ENCODE assay signal across 8 cellular contexts in the genomic region with DNA sequence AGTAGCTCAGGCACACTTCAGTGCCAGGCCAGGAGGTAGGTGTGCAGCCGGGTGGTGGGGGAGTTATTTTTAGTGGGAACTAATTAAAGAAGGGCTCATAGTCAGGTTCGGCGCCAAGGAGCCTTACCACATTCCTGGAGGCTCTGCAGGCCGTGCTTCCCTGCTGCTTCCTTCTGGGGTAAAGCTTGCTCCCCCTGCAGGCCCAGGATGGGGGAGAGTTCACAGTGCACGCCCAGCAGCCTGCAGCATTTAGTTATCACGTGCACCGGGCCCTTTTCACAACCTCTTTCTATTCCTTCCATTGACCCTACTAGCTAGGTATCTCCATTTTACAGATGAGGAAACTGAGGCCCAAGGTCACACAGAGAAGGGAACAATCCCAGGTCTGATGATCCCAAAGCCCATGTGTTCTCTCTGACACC. TPM values are rescaled to one million over a fixed set of nuclear protein-coding genes. Genes with fewer than 3 reads are reported as not detected.
DNase-seq lines count a peak whose midpoint lies in the region; ATAC-seq and TF ChIP-seq lines count a peak whose summit lies in the region.
"Had no signal": no experiment of that assay in that cellular context is flagged by ENCODE, and none has a peak within 500 bp of the region (broad histone marks: within the 10 kb centered on the region; RNA-seq: fewer than 3 reads in every experiment).

No MANE protein-coding gene starts in this region.

- H3K9me3 ChIP-seq in body of pancreas, result no peaks in the 10 kb centered on the region

- H3K27me3 Mint-ChIP-seq in HFFc6 (ENCODE audit: insufficient read depth), result peaks cover 28% of the 10 kb centered on the region
- peaks cover 12% of the 10 kb centered on the region for H3K27me3 Mint-ChIP-seq in brain
- peaks cover 46% of the 10 kb centered on the region for H3K27me3 Mint-ChIP-seq in nephron (ENCODE audit: low read depth)

- no peak overlapping the region for H3K4me3 ChIP-seq in body of pancreas

- TF ChIP-seq POLR2A in body of pancreas (IDR thresholded peaks at IDR 0.05), result no peak

- 40 to 67% methylated on average over 7 of the region's 7 CpGs for WGBS in body of pancreas, 2 donors

- H3K4me1 Mint-ChIP-seq in HFFc6 (ENCODE audit: low read depth) (peaks cover 6% of the 10 kb centered on the region; the same call in 1 of the 2 replicates), brain (peaks cover 73% of the 10 kb centered on the region), nephron (peaks cover 60% of the 10 kb centered on the region)

- no peak for ATAC-seq in body of pancreas

- intact Hi-C loops in body of pancreas (cut with DNase I), result no loop called here

- peaks cover 20% of the 10 kb centered on the region for H3K4me1 ChIP-seq in body of pancreas

- H3K27ac Mint-ChIP-seq in HFFc6 (no peak overlapping the region), brain (no peak overlapping the region), nephron (no peak overlapping the region)
- H3K27ac Mint-ChIP-seq: T-helper 1 cell treated with Interleukin-12 subunit alpha and Interleukin-12 subunit beta and Interleukin-4 antibody, amounts not matched to agents 30 μg/mL and 1 μg/mL, for 36 hours had no signal

- no peak overlapping the region for H3K27ac ChIP-seq in body of pancreas

- no peaks in the 10 kb centered on the region for H3K36me3 ChIP-seq in body of pancreas (replicated peaks in 1 of 2; ENCODE audit: insufficient read depth in 1 of 2, low read depth in 2 of 2)

- TF ChIP-seq CTCF in HFFc6 (IDR thresholded peaks at IDR 0.05) (peak; percentile 69), brain (conservative IDR thresholded peaks at IDR 0.05) (no peak), nephron (IDR thresholded peaks at IDR 0.05; ENCODE audit: unreplicated experiment in 3 of 3) (no peak), body of pancreas (IDR thresholded peaks at IDR 0.05) (no peak)

- DNase-seq in ELF-1 (ENCODE audit: low read depth, low spot score) (peak; percentile 77), HFFc6 (peak; percentile 8), H4 (ENCODE audit: low spot score) (no peak), NCI-H146 (lab: John Stamatoyannopoulos, UW) (no peak), body of pancreas (no peak)

- no peak overlapping the region for H3K4me3 Mint-ChIP-seq in HFFc6
- H3K4me3 Mint-ChIP-seq in brain, result peak overlapping the region; percentile 42 to 84 (median 49)
- H3K4me3 Mint-ChIP-seq in nephron, result peak overlapping the region; percentile 56 to 72 (median 70)
- H3K4me3 Mint-ChIP-seq: T-helper 1 cell treated with Interleukin-12 subunit alpha and Interleukin-12 subunit beta and Interleukin-4 antibody, amounts not matched to agents 30 μg/mL and 1 μg/mL, for 36 hours had no signal

- H3K36me3 Mint-ChIP-seq in HFFc6 (ENCODE audit: low read depth), result no peaks in the 10 kb centered on the region
- peaks cover 9% of the 10 kb centered on the region for H3K36me3 Mint-ChIP-seq in brain
- no peaks in the 10 kb centered on the region for H3K36me3 Mint-ChIP-seq in nephron (ENCODE audit: low read depth)

- peaks cover 0 to 7% of the 10 kb centered on the region in 2 donors for H3K27me3 ChIP-seq in body of pancreas

- H3K9me3 Mint-ChIP-seq in HFFc6 (no peaks in the 10 kb centered on the region), brain (peaks cover 0 to 10% (median 5%) of the 10 kb centered on the region in 5 experiments), nephron (no peaks in the 10 kb centered on the region)
- H3K9me3 Mint-ChIP-seq: T-helper 1 cell treated with Interleukin-12 subunit alpha and Interleukin-12 subunit beta and Interleukin-4 antibody, amounts not matched to agents 30 μg/mL and 1 μg/mL, for 36 hours had no signal

RNA-seq across cellular contexts. Expression of a gene that starts 2.5 kb away (rescaled TPM):
- under 1 TPM in 3 of 6 experiments, not detected in 3; 0.14 to 0.26 (median 0.18) TPM for total RNA-seq in HFFc6 (2021; fragmentation: NEBNext Ultra II Directional; extraction: Animal tissue kit (Norgen Biotek cat#: 25700))
- 18.1 TPM for polyA plus RNA-seq in brain (ENCODE audit: insufficient read depth, low read depth, low replicate concordance)
- total RNA-seq in H4 (2014; rRNA removed; shearing (Covaris generic)), result 0.14 TPM in 1 of 2 replicates, not detected in the other
- 1 to 10 TPM in 1 of 2 donors, not detected in 1; 5.3 TPM for total RNA-seq in body of pancreas

Comparison
In these comparisons a context has a peak if more than half of its experiments do, and no peak if none do; other contexts are left out.
1. DNase-seq: peak in ELF-1 (single experiment) and HFFc6 (single experiment); none in H4 (single experiment), NCI-H146 (single experiment) and body of pancreas (0 of 4).